In genomic region chr1:155185783-155186265, GRCh38 we compare ENCODE assay signal across 11 cellular contexts. TPM values are rescaled to one million over a fixed set of nuclear protein-coding genes. Genes with fewer than 3 reads are reported as not detected.
DNase-seq lines count a peak whose midpoint lies in the region; ATAC-seq and TF ChIP-seq lines count a peak whose summit lies in the region.
"Had no signal": no experiment of that assay in that cellular context is flagged by ENCODE, and none has a peak within 500 bp of the region (broad histone marks: within the 10 kb centered on the region; RNA-seq: fewer than 3 reads in every experiment).

No MANE protein-coding gene starts in this region.

- H3K4me1 ChIP-seq in lower lobe of right lung, result peaks cover 17% of the 10 kb centered on the region
- H3K4me1 ChIP-seq in upper lobe of right lung, result peaks cover 13% of the 10 kb centered on the region

- H3K36me3 ChIP-seq in lower lobe of right lung (no peaks in the 10 kb centered on the region), upper lobe of right lung (no peaks in the 10 kb centered on the region)

- peaks cover 16% of the 10 kb centered on the region for H3K36me3 Mint-ChIP-seq in activated CD4-positive, alpha-beta T cell treated with anti-CD3 and anti-CD28 coated beads, Interleukin-2, amount 10 ng/mL, durations not matched to agents 24 days and 14 days (ENCODE audit: low read depth)
- peaks cover 13% of the 10 kb centered on the region for H3K36me3 Mint-ChIP-seq in activated T-helper 2 cell treated with anti-CD3 and anti-CD28 coated beads, Interferon-gamma antibody, Interleukin-2, Interleukin-4, amounts not matched to agents 10 μg/mL and 5 μg/mL and 100 μg/mL, durations not matched to agents 14 hours and 24 hours and 36 hours (ENCODE audit: low read depth)

- ATAC-seq in lower lobe of right lung (no peak), upper lobe of right lung (no peak), left lobe of liver (no peak)

- peak overlapping the region; percentile 72 for H3K27ac ChIP-seq in lower lobe of right lung
- H3K27ac ChIP-seq in upper lobe of right lung, result peak overlapping the region; percentile 53
- H3K27ac ChIP-seq: SK-N-MC had no signal

- no peaks in the 10 kb centered on the region for H3K27me3 ChIP-seq in lower lobe of right lung (ENCODE audit: low read depth)
- no peaks in the 10 kb centered on the region for H3K27me3 ChIP-seq in upper lobe of right lung

- H3K9me3 ChIP-seq in lower lobe of right lung (no peaks in the 10 kb centered on the region), upper lobe of right lung (no peaks in the 10 kb centered on the region)

- H3K4me3 Mint-ChIP-seq in activated CD4-positive, alpha-beta T cell treated with anti-CD3 and anti-CD28 coated beads, Interleukin-2, amount 10 ng/mL, durations not matched to agents 24 days and 14 days, result no peak overlapping the region
- no peak overlapping the region for H3K4me3 Mint-ChIP-seq in activated T-helper 2 cell treated with anti-CD3 and anti-CD28 coated beads, Interferon-gamma antibody, Interleukin-2, Interleukin-4, amounts not matched to agents 10 μg/mL and 5 μg/mL and 100 μg/mL, durations not matched to agents 14 hours and 24 hours and 36 hours (ENCODE audit: low read depth)

- H3K4me3 ChIP-seq in lower lobe of right lung (no peak overlapping the region), upper lobe of right lung (peak overlapping the region; percentile 17)
- H3K4me3 ChIP-seq: SK-N-MC had no signal

- no peak for DNase-seq in activated CD4-positive, alpha-beta T cell treated with anti-CD3 and anti-CD28 coated beads, Interleukin-2, amount 10 ng/mL, durations not matched to agents 24 days and 14 days
- no peak for DNase-seq in activated CD4-positive, alpha-beta T cell treated with anti-CD3 and anti-CD28 coated beads for 4 hours
- DNase-seq in activated T-helper 2 cell treated with anti-CD3 and anti-CD28 coated beads, Interferon-gamma antibody, Interleukin-2, Interleukin-4, amounts not matched to agents 10 μg/mL and 5 μg/mL and 100 μg/mL, durations not matched to agents 14 hours and 24 hours and 36 hours (ENCODE audit: low spot score), result no peak
- peak; percentile 44 for DNase-seq in lower lobe of right lung
- no peak for DNase-seq in upper lobe of right lung
- no peak for DNase-seq in left lobe of liver (ENCODE audit: low spot score)
- no peak for DNase-seq in middle frontal gyrus (ENCODE audit: extremely low spot score, low spot score)
- DNase-seq in germinal center (ENCODE audit: low spot score), result no peak
- DNase-seq: GOT3, NCI-H1694 treated with DMSO at 0.1 percent for 48 hours had no signal

- intact Hi-C loops in activated CD4-positive, alpha-beta T cell treated with anti-CD3 and anti-CD28 coated beads, Interleukin-2, amount 10 ng/mL, durations not matched to agents 24 days and 14 days (cut with micrococcal nuclease), result no loop called here
- intact Hi-C loops in activated T-helper 2 cell treated with anti-CD3 and anti-CD28 coated beads, Interferon-gamma antibody, Interleukin-2, Interleukin-4, amounts not matched to agents 10 μg/mL and 5 μg/mL and 100 μg/mL, durations not matched to agents 14 hours and 24 hours and 36 hours (cut with micrococcal nuclease), result no loop called here
- intact Hi-C loops in lower lobe of right lung (cut with DNase I) (no loop called here), upper lobe of right lung (cut with DNase I) (no loop called here)

- TF ChIP-seq CTCF in lower lobe of right lung (IDR thresholded peaks at IDR 0.05) (no peak), upper lobe of right lung (IDR thresholded peaks at IDR 0.05) (no peak)

- H3K27me3 Mint-ChIP-seq in activated CD4-positive, alpha-beta T cell treated with anti-CD3 and anti-CD28 coated beads, Interleukin-2, amount 10 ng/mL, durations not matched to agents 24 days and 14 days, result no peaks in the 10 kb centered on the region
- no peaks in the 10 kb centered on the region for H3K27me3 Mint-ChIP-seq in activated T-helper 2 cell treated with anti-CD3 and anti-CD28 coated beads, Interferon-gamma antibody, Interleukin-2, Interleukin-4, amounts not matched to agents 10 μg/mL and 5 μg/mL and 100 μg/mL, durations not matched to agents 14 hours and 24 hours and 36 hours (ENCODE audit: low read depth)

- H3K4me1 Mint-ChIP-seq in activated CD4-positive, alpha-beta T cell treated with anti-CD3 and anti-CD28 coated beads, Interleukin-2, amount 10 ng/mL, durations not matched to agents 24 days and 14 days, result peaks cover 11% of the 10 kb centered on the region
- H3K4me1 Mint-ChIP-seq in activated T-helper 2 cell treated with anti-CD3 and anti-CD28 coated beads, Interferon-gamma antibody, Interleukin-2, Interleukin-4, amounts not matched to agents 10 μg/mL and 5 μg/mL and 100 μg/mL, durations not matched to agents 14 hours and 24 hours and 36 hours (ENCODE audit: low read depth), result peaks cover 4% of the 10 kb centered on the region

- H3K9me3 Mint-ChIP-seq in activated CD4-positive, alpha-beta T cell treated with anti-CD3 and anti-CD28 coated beads, Interleukin-2, amount 10 ng/mL, durations not matched to agents 24 days and 14 days, result no peaks in the 10 kb centered on the region
- no peaks in the 10 kb centered on the region for H3K9me3 Mint-ChIP-seq in activated T-helper 2 cell treated with anti-CD3 and anti-CD28 coated beads, Interferon-gamma antibody, Interleukin-2, Interleukin-4, amounts not matched to agents 10 μg/mL and 5 μg/mL and 100 μg/mL, durations not matched to agents 14 hours and 24 hours and 36 hours

- peak overlapping the region; percentile 13 for H3K27ac Mint-ChIP-seq in activated CD4-positive, alpha-beta T cell treated with anti-CD3 and anti-CD28 coated beads, Interleukin-2, amount 10 ng/mL, durations not matched to agents 24 days and 14 days
- peak overlapping the region; percentile 14 for H3K27ac Mint-ChIP-seq in activated T-helper 2 cell treated with anti-CD3 and anti-CD28 coated beads, Interferon-gamma antibody, Interleukin-2, Interleukin-4, amounts not matched to agents 10 μg/mL and 5 μg/mL and 100 μg/mL, durations not matched to agents 14 hours and 24 hours and 36 hours

RNA-seq across cellular contexts. Expression of gene TRIM46, which starts 12.2 kb away (rescaled TPM):
- total RNA-seq in activated CD4-positive, alpha-beta T cell treated with anti-CD3 and anti-CD28 coated beads, Interleukin-2, amount 10 ng/mL, durations not matched to agents 24 days and 14 days, result 9.4 and 10.7 TPM in 2 replicates
- total RNA-seq in activated T-helper 2 cell treated with anti-CD3 and anti-CD28 coated beads, Interferon-gamma antibody, Interleukin-2, Interleukin-4, amounts not matched to agents 10 μg/mL and 5 μg/mL and 100 μg/mL, durations not matched to agents 14 hours and 24 hours and 36 hours, result 10.7 and 11.5 TPM in 2 replicates
- total RNA-seq in lower lobe of right lung, result 0.35 TPM
- total RNA-seq in upper lobe of right lung, result 0.43 TPM
- 0.23 TPM for total RNA-seq in left lobe of liver

RNA-seq across cellular contexts. Expression of gene KRTCAP2, which starts 12.7 kb away (rescaled TPM):
- total RNA-seq in activated CD4-positive, alpha-beta T cell treated with anti-CD3 and anti-CD28 coated beads, Interleukin-2, amount 10 ng/mL, durations not matched to agents 24 days and 14 days, result 244 and 245 TPM in 2 replicates
- total RNA-seq in activated T-helper 2 cell treated with anti-CD3 and anti-CD28 coated beads, Interferon-gamma antibody, Interleukin-2, Interleukin-4, amounts not matched to agents 10 μg/mL and 5 μg/mL and 100 μg/mL, durations not matched to agents 14 hours and 24 hours and 36 hours, result 237 and 247 TPM in 2 replicates
- total RNA-seq in lower lobe of right lung (173 TPM), upper lobe of right lung (130 TPM), left lobe of liver (75.6 TPM)

RNA-seq across cellular contexts. Expression of gene THBS3, which starts 21.9 kb away (rescaled TPM):
- 10.5 and 10.6 TPM in 2 replicates for total RNA-seq in activated CD4-positive, alpha-beta T cell treated with anti-CD3 and anti-CD28 coated beads, Interleukin-2, amount 10 ng/mL, durations not matched to agents 24 days and 14 days
- 10.4 and 13.1 TPM in 2 replicates for total RNA-seq in activated T-helper 2 cell treated with anti-CD3 and anti-CD28 coated beads, Interferon-gamma antibody, Interleukin-2, Interleukin-4, amounts not matched to agents 10 μg/mL and 5 μg/mL and 100 μg/mL, durations not matched to agents 14 hours and 24 hours and 36 hours
- total RNA-seq in lower lobe of right lung (24.4 TPM), upper lobe of right lung (24.9 TPM), left lobe of liver (16.8 TPM)

RNA-seq across cellular contexts. Expression of gene MTX1, which starts 22.7 kb away (rescaled TPM):
- total RNA-seq in activated CD4-positive, alpha-beta T cell treated with anti-CD3 and anti-CD28 coated beads, Interleukin-2, amount 10 ng/mL, durations not matched to agents 24 days and 14 days, result 62.4 and 64.7 TPM in 2 replicates
- total RNA-seq in activated T-helper 2 cell treated with anti-CD3 and anti-CD28 coated beads, Interferon-gamma antibody, Interleukin-2, Interleukin-4, amounts not matched to agents 10 μg/mL and 5 μg/mL and 100 μg/mL, durations not matched to agents 14 hours and 24 hours and 36 hours, result 58.6 and 64.0 TPM in 2 replicates
- 27.9 TPM for total RNA-seq in lower lobe of right lung
- 28.4 TPM for total RNA-seq in upper lobe of right lung
- total RNA-seq in left lobe of liver, result 22.6 TPM

RNA-seq across cellular contexts. Expression of gene DPM3, which starts 45.5 kb away (rescaled TPM):
- total RNA-seq in activated CD4-positive, alpha-beta T cell treated with anti-CD3 and anti-CD28 coated beads, Interleukin-2, amount 10 ng/mL, durations not matched to agents 24 days and 14 days, result 34.5 and 37.2 TPM in 2 replicates
- 49.0 and 51.0 TPM in 2 replicates for total RNA-seq in activated T-helper 2 cell treated with anti-CD3 and anti-CD28 coated beads, Interferon-gamma antibody, Interleukin-2, Interleukin-4, amounts not matched to agents 10 μg/mL and 5 μg/mL and 100 μg/mL, durations not matched to agents 14 hours and 24 hours and 36 hours
- total RNA-seq in lower lobe of right lung (62.3 TPM), upper lobe of right lung (71.1 TPM), left lobe of liver (76.8 TPM)
